Comparison of ENCODE assay signal across 9 cellular contexts in the genomic region with DNA sequence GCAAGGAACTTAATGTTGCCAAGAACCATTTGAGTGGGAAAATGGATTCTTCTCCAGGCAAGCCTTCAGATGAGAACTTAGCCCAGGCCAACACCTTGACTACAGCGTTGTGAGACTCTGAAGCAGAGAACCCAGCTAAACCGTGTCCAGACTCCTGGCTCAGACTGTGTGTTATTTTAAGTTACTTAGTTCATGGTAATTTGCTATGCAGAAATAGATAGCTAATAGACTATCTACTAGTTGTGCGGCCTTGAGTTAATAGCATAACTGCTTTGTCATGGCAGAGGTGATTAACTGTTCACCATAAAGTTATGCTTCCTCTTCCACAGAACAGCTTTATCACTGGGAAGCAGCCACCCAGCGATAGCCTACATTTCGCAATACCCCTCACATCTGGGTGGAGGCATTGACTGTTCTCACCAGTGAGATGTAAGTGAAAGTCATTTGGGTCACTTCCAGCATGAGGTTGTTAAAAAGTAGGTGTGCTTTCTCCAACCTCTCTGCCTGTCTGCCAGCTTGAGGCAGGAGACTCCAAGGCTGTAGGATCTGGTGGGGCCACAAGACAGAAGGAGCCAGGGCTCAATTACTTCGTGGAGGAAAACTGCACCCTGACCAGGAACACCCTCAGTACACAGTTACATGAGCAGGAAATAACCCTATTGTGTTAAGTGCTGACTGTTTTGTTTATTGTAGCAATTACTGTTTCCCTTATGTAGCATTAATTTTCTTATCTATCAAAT.
DNase-seq lines count a peak whose midpoint lies in the region; ATAC-seq and TF ChIP-seq lines count a peak whose summit lies in the region.
"Had no signal": no experiment of that assay in that cellular context is flagged by ENCODE, and none has a peak within 500 bp of the region (broad histone marks: within the 10 kb centered on the region; RNA-seq: fewer than 3 reads in every experiment).

No MANE protein-coding gene starts in this region.

- H3K27ac ChIP-seq in mammary epithelial cell (ENCODE audit: insufficient read depth, low read depth, low read length) (no peak overlapping the region), left lung (peak overlapping the region in 1 of 2 donors; percentile 59), suprapubic skin (no peak overlapping the region)

- ATAC-seq in left lung: peak; percentile 84

- no peaks in the 10 kb centered on the region for H3K79me2 ChIP-seq in mammary epithelial cell (ENCODE audit: insufficient read depth, low read length)

- no TSS peak for BruUV-seq in mammary epithelial cell (replicated peaks; lab: Mats Ljungman, UMichigan)

- 86% methylated on average over 4 of the region's 6 CpGs for WGBS in mammary epithelial cell (ENCODE audit: low coverage, missing lambda C conversion rate)
- 34% methylated on average over 6 of the region's 6 CpGs for WGBS in suprapubic skin

- H3K4me1 ChIP-seq in mammary epithelial cell (ENCODE audit: insufficient read depth, low read length): peaks cover 7% of the 10 kb centered on the region
- H3K4me1 ChIP-seq in left lung: peaks cover 6 to 12% of the 10 kb centered on the region in 2 donors
- peaks cover 6% of the 10 kb centered on the region for H3K4me1 ChIP-seq in suprapubic skin

- H3K4me3 ChIP-seq in mammary epithelial cell (replicated peaks in 1 of 3; ENCODE audit: insufficient read depth in 1 of 3, low read depth in 2 of 3, low read length in 3 of 3) (no peak overlapping the region), left lung (no peak overlapping the region), suprapubic skin (no peak overlapping the region)

- no peak for TF ChIP-seq EP300 in suprapubic skin (IDR thresholded peaks at IDR 0.05)

- peak overlapping the region; percentile 40 for H2AFZ ChIP-seq in mammary epithelial cell (ENCODE audit: low read depth, low read length)

- no peaks in the 10 kb centered on the region for H4K20me1 ChIP-seq in mammary epithelial cell (ENCODE audit: insufficient read depth, low read length)

- peak overlapping the region; percentile 19 for H3K4me2 ChIP-seq in mammary epithelial cell (ENCODE audit: insufficient read depth, low read depth, low read length)

- H3K9me3 ChIP-seq in mammary epithelial cell (replicated peaks; ENCODE audit: insufficient read depth, low read length) (no peaks in the 10 kb centered on the region), left lung (no peaks in the 10 kb centered on the region), suprapubic skin (no peaks in the 10 kb centered on the region)

- TF ChIP-seq CTCF in mammary epithelial cell (conservative IDR thresholded peaks at IDR 0.05 in 1 of 2, IDR thresholded peaks at IDR 0.05 in 1 of 2; ENCODE audit: extremely low read depth in 1 of 2, insufficient read depth in 1 of 2, low read depth in 1 of 2, low read length in 2 of 2): no peak
- TF ChIP-seq CTCF in left lung (IDR thresholded peaks at IDR 0.05): no peak
- TF ChIP-seq CTCF in suprapubic skin (IDR thresholded peaks at IDR 0.05): no peak
- no peak for TF ChIP-seq CTCF in GM13976 (IDR thresholded peaks at IDR 0.05; ENCODE audit: borderline replicate concordance, control extremely low read depth, extremely low read depth, insufficient read depth, missing control alignments)

- in situ Hi-C loops in mammary epithelial cell (cut with MboI; ENCODE audit: low sequenced_read_pairs in 2 of 2) (loop anchor here in 1 of 2 donors (25.0 kb wide), 1 partner anchor 882 kb away; no protein-coding TSS in a partner anchor), GM13976 (cut with MboI; ENCODE audit: low sequenced_read_pairs, unreplicated experiment) (no loop called here)

- intact Hi-C loops in mammary epithelial cell (cut with micrococcal nuclease): no loop called here
- intact Hi-C loops in left lung (cut with DNase I): no loop called here

- no peak overlapping the region for H3K9ac ChIP-seq in mammary epithelial cell (ENCODE audit: insufficient read depth, low read length)

- DNase-seq in AG08396 (ENCODE audit: low spot score): peak; percentile 40
- peak; percentile 84 for DNase-seq in LoVo (ENCODE audit: low spot score)
- peak; percentile 57 for DNase-seq in mammary epithelial cell
- DNase-seq in left lung: peak in 1 of 2 donors; percentile 63
- DNase-seq in suprapubic skin (ENCODE audit: low spot score in 2 of 2): no peak
- DNase-seq in GM13976 (ENCODE audit: low spot score): no peak
- DNase-seq in NK-92 treated with Interleukin-12 subunit alpha and Interleukin-12 subunit beta, amount 100 ng/mL, for 24 hours (lab: John Stamatoyannopoulos, UW): no peak
- no peak for DNase-seq in SHP77 treated with DMSO at 0.1 percent for 48 hours (lab: John Stamatoyannopoulos, UW)
- DNase-seq: CD4-positive, CD25-positive, alpha-beta regulatory T cell had no signal

- CTCF ChIA-PET in mammary epithelial cell (lab: Charles Lee; ENCODE audit: low non-redundant PET): no interaction called here

- H3K27me3 ChIP-seq in mammary epithelial cell (ENCODE audit: insufficient read depth, low read length) (no peaks in the 10 kb centered on the region), left lung (peaks cover 0 to 7% of the 10 kb centered on the region in 2 donors), suprapubic skin (no peaks in the 10 kb centered on the region)

- dilution Hi-C loops in mammary epithelial cell (cut with HindIII; ENCODE audit: low sequenced_read_pairs): no loop called here

- H3K36me3 ChIP-seq in mammary epithelial cell (ENCODE audit: insufficient read depth, low read length) (no peaks in the 10 kb centered on the region), left lung (no peaks in the 10 kb centered on the region), suprapubic skin (no peaks in the 10 kb centered on the region)

- no peak for TF ChIP-seq POLR2A in suprapubic skin (IDR thresholded peaks at IDR 0.05)

Comparison
In these comparisons a context has a peak if more than half of its experiments do, and no peak if none do; other contexts are left out.
1. DNase-seq: peak in AG08396 (single experiment), LoVo (single experiment) and mammary epithelial cell (single experiment); none in suprapubic skin (0 of 2), GM13976 (single experiment), NK-92 treated with Interleukin-12 subunit alpha and Interleukin-12 subunit beta, amount 100 ng/mL, for 24 hours (single experiment) and SHP77 treated with DMSO at 0.1 percent for 48 hours (single experiment).